ENCODE assay signal across 1 cellular context in the genomic region with DNA sequence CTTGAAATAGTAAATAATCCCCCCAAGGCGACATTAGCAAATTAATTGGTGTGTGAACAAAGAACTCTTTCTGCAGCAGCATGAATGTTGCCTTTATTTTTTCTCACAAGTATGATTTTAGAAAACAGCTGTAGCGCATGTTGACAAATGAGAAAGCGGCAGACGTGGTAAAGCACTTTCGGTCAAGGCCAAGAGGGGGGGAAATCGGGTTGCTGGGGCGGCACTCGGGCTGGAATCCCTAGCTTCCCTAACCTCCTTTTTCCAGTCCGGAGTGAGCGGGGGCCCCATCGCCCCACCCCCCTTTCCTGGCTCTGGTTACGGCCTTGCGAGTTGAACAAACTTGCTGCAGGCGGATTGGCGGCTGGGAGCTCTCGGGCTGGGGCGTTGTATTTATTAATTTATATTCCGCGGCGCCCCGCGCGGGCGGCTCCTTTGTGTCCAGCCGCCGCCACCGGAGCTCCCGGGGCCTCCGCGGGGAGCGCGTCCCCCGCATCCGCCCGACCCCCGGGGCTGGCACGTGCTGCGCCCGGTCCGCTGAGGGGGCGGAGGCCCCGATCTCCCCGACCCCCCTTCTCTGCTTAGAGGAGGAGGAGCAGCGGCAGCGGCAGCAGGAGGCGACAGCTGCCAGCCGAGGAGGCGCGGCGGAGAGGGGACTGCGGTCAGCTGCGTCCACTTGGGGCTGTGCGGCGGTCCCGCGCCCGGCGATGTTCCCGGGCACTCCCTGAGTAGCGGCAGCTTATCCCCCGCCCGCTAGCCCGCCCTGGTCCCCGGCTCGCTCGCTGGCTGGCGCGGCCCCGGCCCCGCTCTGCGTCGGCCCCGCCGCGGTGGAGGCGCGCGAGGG.
TF ChIP-seq lines count a peak whose summit lies in the region.

A gene with protein sequence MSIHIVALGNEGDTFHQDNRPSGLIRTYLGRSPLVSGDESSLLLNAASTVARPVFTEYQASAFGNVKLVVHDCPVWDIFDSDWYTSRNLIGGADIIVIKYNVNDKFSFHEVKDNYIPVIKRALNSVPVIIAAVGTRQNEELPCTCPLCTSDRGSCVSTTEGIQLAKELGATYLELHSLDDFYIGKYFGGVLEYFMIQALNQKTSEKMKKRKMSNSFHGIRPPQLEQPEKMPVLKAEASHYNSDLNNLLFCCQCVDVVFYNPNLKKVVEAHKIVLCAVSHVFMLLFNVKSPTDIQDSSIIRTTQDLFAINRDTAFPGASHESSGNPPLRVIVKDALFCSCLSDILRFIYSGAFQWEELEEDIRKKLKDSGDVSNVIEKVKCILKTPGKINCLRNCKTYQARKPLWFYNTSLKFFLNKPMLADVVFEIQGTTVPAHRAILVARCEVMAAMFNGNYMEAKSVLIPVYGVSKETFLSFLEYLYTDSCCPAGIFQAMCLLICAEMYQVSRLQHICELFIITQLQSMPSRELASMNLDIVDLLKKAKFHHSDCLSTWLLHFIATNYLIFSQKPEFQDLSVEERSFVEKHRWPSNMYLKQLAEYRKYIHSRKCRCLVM (plus strand): TSS at position 607 of the 841 bp plus-strand sequence. CDS start 347 bp downstream, outside the sequence.

TF ChIP-seq in HepG2, 621 proteins besides CTCF, POLR2A, EP300 and RAD21 (continued from another document and continues in another):
- TF ChIP-seq, protein P1, sequence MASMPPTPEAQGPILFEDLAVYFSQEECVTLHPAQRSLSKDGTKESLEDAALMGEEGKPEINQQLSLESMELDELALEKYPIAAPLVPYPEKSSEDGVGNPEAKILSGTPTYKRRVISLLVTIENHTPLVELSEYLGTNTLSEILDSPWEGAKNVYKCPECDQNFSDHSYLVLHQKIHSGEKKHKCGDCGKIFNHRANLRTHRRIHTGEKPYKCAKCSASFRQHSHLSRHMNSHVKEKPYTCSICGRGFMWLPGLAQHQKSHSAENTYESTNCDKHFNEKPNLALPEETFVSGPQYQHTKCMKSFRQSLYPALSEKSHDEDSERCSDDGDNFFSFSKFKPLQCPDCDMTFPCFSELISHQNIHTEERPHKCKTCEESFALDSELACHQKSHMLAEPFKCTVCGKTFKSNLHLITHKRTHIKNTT (CRISPR knock-in tag; IDR thresholded peaks at IDR 0.05) = no peak
- no peak; the same call in 1 of the 2 replicates for TF ChIP-seq ZNF724P (CRISPR knock-in tag; IDR thresholded peaks at IDR 0.05; ENCODE audit: borderline replicate concordance)
- TF ChIP-seq, protein P2, sequence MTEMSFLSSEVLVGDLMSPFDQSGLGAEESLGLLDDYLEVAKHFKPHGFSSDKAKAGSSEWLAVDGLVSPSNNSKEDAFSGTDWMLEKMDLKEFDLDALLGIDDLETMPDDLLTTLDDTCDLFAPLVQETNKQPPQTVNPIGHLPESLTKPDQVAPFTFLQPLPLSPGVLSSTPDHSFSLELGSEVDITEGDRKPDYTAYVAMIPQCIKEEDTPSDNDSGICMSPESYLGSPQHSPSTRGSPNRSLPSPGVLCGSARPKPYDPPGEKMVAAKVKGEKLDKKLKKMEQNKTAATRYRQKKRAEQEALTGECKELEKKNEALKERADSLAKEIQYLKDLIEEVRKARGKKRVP (CRISPR knock-in tag; IDR thresholded peaks at IDR 0.05) = peak in 1 of 2 experiments; percentile 30; a peak in 2 of 4 replicates
- peak; percentile 49; the same call in 1 of the 2 replicates for TF ChIP-seq ZNF746 (CRISPR knock-in tag; IDR thresholded peaks at IDR 0.05)
- no peak for TF ChIP-seq HCFC1 (IDR thresholded peaks at IDR 0.05; ENCODE audit: low read depth, low read length)
- TF ChIP-seq, protein P3, sequence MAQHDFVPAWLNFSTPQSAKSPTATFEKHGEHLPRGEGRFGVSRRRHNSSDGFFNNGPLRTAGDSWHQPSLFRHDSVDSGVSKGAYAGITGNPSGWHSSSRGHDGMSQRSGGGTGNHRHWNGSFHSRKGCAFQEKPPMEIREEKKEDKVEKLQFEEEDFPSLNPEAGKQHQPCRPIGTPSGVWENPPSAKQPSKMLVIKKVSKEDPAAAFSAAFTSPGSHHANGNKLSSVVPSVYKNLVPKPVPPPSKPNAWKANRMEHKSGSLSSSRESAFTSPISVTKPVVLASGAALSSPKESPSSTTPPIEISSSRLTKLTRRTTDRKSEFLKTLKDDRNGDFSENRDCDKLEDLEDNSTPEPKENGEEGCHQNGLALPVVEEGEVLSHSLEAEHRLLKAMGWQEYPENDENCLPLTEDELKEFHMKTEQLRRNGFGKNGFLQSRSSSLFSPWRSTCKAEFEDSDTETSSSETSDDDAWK (CRISPR knock-in tag; IDR thresholded peaks at IDR 0.05) = no peak
- TF ChIP-seq PRPF4 (IDR thresholded peaks at IDR 0.05; ENCODE audit: low read depth, low read length, poor library complexity, severe bottlenecking) = no peak
- TF ChIP-seq, protein P4, sequence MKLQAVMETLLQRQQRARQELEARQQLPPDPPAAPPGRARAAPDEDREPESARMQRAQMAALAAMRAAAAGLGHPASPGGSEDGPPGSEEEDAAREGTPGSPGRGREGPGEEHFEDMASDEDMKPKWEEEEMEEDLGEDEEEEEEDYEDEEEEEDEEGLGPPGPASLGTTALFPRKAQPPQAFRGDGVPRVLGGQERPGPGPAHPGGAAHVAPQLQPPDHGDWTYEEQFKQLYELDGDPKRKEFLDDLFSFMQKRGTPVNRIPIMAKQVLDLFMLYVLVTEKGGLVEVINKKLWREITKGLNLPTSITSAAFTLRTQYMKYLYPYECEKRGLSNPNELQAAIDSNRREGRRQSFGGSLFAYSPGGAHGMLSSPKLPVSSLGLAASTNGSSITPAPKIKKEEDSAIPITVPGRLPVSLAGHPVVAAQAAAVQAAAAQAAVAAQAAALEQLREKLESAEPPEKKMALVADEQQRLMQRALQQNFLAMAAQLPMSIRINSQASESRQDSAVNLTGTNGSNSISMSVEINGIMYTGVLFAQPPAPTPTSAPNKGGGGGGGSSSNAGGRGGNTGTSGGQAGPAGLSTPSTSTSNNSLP (IDR thresholded peaks at IDR 0.05; ENCODE audit: low read depth, low read length) = 0 out of 2 replicates have a peak, but pooled peaks have one; percentile 46
- TF ChIP-seq ZFYVE20 (CRISPR knock-in tag; IDR thresholded peaks at IDR 0.05; ENCODE audit: borderline replicate concordance, low read depth) = no peak
- no peak for TF ChIP-seq ZNF530 (CRISPR knock-in tag; IDR thresholded peaks at IDR 0.05; ENCODE audit: low read depth)
- no peak for TF ChIP-seq DNMT1 (CRISPR knock-in tag; IDR thresholded peaks at IDR 0.05)
- TF ChIP-seq, protein P5, sequence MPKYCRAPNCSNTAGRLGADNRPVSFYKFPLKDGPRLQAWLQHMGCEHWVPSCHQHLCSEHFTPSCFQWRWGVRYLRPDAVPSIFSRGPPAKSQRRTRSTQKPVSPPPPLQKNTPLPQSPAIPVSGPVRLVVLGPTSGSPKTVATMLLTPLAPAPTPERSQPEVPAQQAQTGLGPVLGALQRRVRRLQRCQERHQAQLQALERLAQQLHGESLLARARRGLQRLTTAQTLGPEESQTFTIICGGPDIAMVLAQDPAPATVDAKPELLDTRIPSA (CRISPR knock-in tag; IDR thresholded peaks at IDR 0.05; ENCODE audit: borderline replicate concordance) = no peak
- TF ChIP-seq, protein P6, sequence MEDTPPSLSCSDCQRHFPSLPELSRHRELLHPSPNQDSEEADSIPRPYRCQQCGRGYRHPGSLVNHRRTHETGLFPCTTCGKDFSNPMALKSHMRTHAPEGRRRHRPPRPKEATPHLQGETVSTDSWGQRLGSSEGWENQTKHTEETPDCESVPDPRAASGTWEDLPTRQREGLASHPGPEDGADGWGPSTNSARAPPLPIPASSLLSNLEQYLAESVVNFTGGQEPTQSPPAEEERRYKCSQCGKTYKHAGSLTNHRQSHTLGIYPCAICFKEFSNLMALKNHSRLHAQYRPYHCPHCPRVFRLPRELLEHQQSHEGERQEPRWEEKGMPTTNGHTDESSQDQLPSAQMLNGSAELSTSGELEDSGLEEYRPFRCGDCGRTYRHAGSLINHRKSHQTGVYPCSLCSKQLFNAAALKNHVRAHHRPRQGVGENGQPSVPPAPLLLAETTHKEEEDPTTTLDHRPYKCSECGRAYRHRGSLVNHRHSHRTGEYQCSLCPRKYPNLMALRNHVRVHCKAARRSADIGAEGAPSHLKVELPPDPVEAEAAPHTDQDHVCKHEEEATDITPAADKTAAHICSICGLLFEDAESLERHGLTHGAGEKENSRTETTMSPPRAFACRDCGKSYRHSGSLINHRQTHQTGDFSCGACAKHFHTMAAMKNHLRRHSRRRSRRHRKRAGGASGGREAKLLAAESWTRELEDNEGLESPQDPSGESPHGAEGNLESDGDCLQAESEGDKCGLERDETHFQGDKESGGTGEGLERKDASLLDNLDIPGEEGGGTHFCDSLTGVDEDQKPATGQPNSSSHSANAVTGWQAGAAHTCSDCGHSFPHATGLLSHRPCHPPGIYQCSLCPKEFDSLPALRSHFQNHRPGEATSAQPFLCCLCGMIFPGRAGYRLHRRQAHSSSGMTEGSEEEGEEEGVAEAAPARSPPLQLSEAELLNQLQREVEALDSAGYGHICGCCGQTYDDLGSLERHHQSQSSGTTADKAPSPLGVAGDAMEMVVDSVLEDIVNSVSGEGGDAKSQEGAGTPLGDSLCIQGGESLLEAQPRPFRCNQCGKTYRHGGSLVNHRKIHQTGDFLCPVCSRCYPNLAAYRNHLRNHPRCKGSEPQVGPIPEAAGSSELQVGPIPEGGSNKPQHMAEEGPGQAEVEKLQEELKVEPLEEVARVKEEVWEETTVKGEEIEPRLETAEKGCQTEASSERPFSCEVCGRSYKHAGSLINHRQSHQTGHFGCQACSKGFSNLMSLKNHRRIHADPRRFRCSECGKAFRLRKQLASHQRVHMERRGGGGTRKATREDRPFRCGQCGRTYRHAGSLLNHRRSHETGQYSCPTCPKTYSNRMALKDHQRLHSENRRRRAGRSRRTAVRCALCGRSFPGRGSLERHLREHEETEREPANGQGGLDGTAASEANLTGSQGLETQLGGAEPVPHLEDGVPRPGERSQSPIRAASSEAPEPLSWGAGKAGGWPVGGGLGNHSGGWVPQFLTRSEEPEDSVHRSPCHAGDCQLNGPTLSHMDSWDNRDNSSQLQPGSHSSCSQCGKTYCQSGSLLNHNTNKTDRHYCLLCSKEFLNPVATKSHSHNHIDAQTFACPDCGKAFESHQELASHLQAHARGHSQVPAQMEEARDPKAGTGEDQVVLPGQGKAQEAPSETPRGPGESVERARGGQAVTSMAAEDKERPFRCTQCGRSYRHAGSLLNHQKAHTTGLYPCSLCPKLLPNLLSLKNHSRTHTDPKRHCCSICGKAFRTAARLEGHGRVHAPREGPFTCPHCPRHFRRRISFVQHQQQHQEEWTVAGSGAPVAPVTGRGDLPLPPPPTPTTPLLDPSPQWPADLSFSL (CRISPR knock-in tag; IDR thresholded peaks at IDR 0.05) = no peak
- TF ChIP-seq DPF2 (CRISPR knock-in tag; IDR thresholded peaks at IDR 0.05; ENCODE audit: borderline replicate concordance, low read depth) = no peak
- TF ChIP-seq ZNF883 (CRISPR knock-in tag; IDR thresholded peaks at IDR 0.05; ENCODE audit: not compliant biosample characterization) = peak; percentile 4
- TF ChIP-seq ISL2 (CRISPR knock-in tag; IDR thresholded peaks at IDR 0.05) = 0 out of 2 replicates have a peak, but pooled peaks have one; percentile 24
- TF ChIP-seq ZNF607 (CRISPR knock-in tag; IDR thresholded peaks at IDR 0.05; ENCODE audit: borderline replicate concordance) = no peak
- TF ChIP-seq ZNF224 (CRISPR knock-in tag; IDR thresholded peaks at IDR 0.05) = no peak
- TF ChIP-seq ARNT2 (CRISPR knock-in tag; IDR thresholded peaks at IDR 0.05; ENCODE audit: low read depth) = no peak; the same call in 1 of the 2 replicates
- TF ChIP-seq ZNF772 (CRISPR knock-in tag; IDR thresholded peaks at IDR 0.05) = 0 out of 2 replicates have a peak, but pooled peaks have one; percentile 38
- TF ChIP-seq SNAPC2 (CRISPR knock-in tag; IDR thresholded peaks at IDR 0.05) = no peak; the same call in 1 of the 2 replicates
- TF ChIP-seq SP140L (CRISPR knock-in tag; IDR thresholded peaks at IDR 0.05; ENCODE audit: borderline replicate concordance) = no peak
- no peak; the same call in 1 of the 2 replicates for TF ChIP-seq MEIS2 (CRISPR knock-in tag; IDR thresholded peaks at IDR 0.05)
- no peak for TF ChIP-seq HNF4G (IDR thresholded peaks at IDR 0.05; ENCODE audit: borderline replicate concordance, low read depth, low read length)
- TF ChIP-seq HNF4G (CRISPR knock-in tag; IDR thresholded peaks at IDR 0.05; ENCODE audit: borderline replicate concordance, low read depth) = no peak
- TF ChIP-seq, protein P7, sequence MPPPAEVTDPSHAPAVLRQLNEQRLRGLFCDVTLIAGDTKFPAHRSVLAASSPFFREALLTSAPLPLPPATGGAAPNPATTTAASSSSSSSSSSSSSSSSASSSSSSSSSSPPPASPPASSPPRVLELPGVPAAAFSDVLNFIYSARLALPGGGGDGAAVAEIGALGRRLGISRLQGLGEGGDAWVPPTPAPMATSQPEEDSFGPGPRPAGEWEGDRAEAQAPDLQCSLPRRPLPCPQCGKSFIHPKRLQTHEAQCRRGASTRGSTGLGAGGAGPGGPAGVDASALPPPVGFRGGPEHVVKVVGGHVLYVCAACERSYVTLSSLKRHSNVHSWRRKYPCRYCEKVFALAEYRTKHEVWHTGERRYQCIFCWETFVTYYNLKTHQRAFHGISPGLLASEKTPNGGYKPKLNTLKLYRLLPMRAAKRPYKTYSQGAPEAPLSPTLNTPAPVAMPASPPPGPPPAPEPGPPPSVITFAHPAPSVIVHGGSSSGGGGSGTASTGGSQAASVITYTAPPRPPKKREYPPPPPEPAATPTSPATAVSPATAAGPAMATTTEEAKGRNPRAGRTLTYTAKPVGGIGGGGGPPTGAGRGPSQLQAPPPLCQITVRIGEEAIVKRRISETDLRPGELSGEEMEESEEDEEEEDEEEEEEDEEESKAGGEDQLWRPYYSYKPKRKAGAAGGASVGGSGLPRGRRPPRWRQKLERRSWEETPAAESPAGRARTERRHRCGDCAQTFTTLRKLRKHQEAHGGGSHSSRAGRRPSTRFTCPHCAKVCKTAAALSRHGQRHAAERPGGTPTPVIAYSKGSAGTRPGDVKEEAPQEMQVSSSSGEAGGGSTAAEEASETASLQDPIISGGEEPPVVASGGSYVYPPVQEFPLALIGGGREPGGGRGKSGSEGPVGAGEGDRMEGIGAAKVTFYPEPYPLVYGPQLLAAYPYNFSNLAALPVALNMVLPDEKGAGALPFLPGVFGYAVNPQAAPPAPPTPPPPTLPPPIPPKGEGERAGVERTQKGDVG (CRISPR knock-in tag; IDR thresholded peaks at IDR 0.05; ENCODE audit: borderline replicate concordance) = no peak
